In genomic region chr11:65885808-65886536, GRCh38 we compare ENCODE assay signal across 13 cellular contexts. TPM values are rescaled to one million over a fixed set of nuclear protein-coding genes. Genes with fewer than 3 reads are reported as not detected.
DNase-seq lines count a peak whose midpoint lies in the region; ATAC-seq and TF ChIP-seq lines count a peak whose summit lies in the region.
"Had no signal": no experiment of that assay in that cellular context is flagged by ENCODE, and none has a peak within 500 bp of the region (broad histone marks: within the 10 kb centered on the region; RNA-seq: fewer than 3 reads in every experiment).

No MANE protein-coding gene starts in this region.

- peak overlapping the region in 1 of 3 donors; percentile 60 for H3K27ac Mint-ChIP-seq in CD4-positive, CD25-positive, alpha-beta regulatory T cell
- H3K27ac Mint-ChIP-seq in activated T-helper 2 cell treated with anti-CD3 and anti-CD28 coated beads, Interferon-gamma antibody, Interleukin-2, Interleukin-4, amounts not matched to agents 10 μg/mL and 5 μg/mL and 100 μg/mL, durations not matched to agents 14 hours and 24 hours and 36 hours = no peak overlapping the region
- peak overlapping the region; percentile 72 to 95 for H3K27ac Mint-ChIP-seq in natural killer cell treated with Interleukin-12 subunit alpha and Interleukin-12 subunit beta and Interleukin-15 and Interleukin-18, amount 100 ng/mL, for 72 hours

- H3K4me3 ChIP-seq in CD4-positive, CD25-positive, alpha-beta regulatory T cell (ENCODE audit: low read depth, low read length) = no peak overlapping the region
- H3K4me3 ChIP-seq in HEK293 (ENCODE audit: low read depth, low read length) (no peak overlapping the region), WERI-Rb-1 (ENCODE audit: low read depth, low read length) (no peak overlapping the region)

- intact Hi-C loops in activated T-helper 2 cell treated with anti-CD3 and anti-CD28 coated beads, Interferon-gamma antibody, Interleukin-2, Interleukin-4, amounts not matched to agents 10 μg/mL and 5 μg/mL and 100 μg/mL, durations not matched to agents 14 hours and 24 hours and 36 hours (cut with micrococcal nuclease) = no loop called here

- H3K27me3 ChIP-seq in CD4-positive, CD25-positive, alpha-beta regulatory T cell (ENCODE audit: control insufficient read depth, insufficient read depth, low read length) = no peaks in the 10 kb centered on the region
- no peaks in the 10 kb centered on the region for H3K27me3 ChIP-seq in WERI-Rb-1 (ENCODE audit: insufficient read depth, low read depth, severe bottlenecking)

- CTCF ChIA-PET in HEK293 (lab: Yijun Ruan, JAX) = interaction anchor here (0.6 to 9.5 kb wide), 34 partner anchors 9 to 271 kb away, joined by 3 to 189 read pairs (median 8); partner anchors contain the start of genes CFL1, FOSL1, KAT5 and MUS81

- no peaks in the 10 kb centered on the region for H3K9me3 Mint-ChIP-seq in CD4-positive, CD25-positive, alpha-beta regulatory T cell
- no peaks in the 10 kb centered on the region for H3K9me3 Mint-ChIP-seq in activated T-helper 2 cell treated with anti-CD3 and anti-CD28 coated beads, Interferon-gamma antibody, Interleukin-2, Interleukin-4, amounts not matched to agents 10 μg/mL and 5 μg/mL and 100 μg/mL, durations not matched to agents 14 hours and 24 hours and 36 hours
- no peaks in the 10 kb centered on the region for H3K9me3 Mint-ChIP-seq in natural killer cell treated with Interleukin-12 subunit alpha and Interleukin-12 subunit beta and Interleukin-15 and Interleukin-18, amount 100 ng/mL, for 72 hours

- TF ChIP-seq CTCF in HEK293 (tag by site-specific recombination; IDR thresholded peaks at IDR 0.05) (no peak), WERI-Rb-1 (IDR thresholded peaks at IDR 0.05; ENCODE audit: low read depth, low read length) (no peak)

- no peaks in the 10 kb centered on the region for H3K9me3 ChIP-seq in CD4-positive, CD25-positive, alpha-beta regulatory T cell (ENCODE audit: control insufficient read depth in 2 of 2, low read length in 2 of 2)
- no peaks in the 10 kb centered on the region for H3K9me3 ChIP-seq in HEK293 (ENCODE audit: control insufficient read depth, insufficient read depth, low read depth, low read length)
- H3K9me3 ChIP-seq in WERI-Rb-1 (ENCODE audit: severe bottlenecking) = no peaks in the 10 kb centered on the region

- peaks cover 13 to 64% (median 43%) of the 10 kb centered on the region in 4 donors for H3K4me1 Mint-ChIP-seq in CD4-positive, CD25-positive, alpha-beta regulatory T cell
- peaks cover 36% of the 10 kb centered on the region for H3K4me1 Mint-ChIP-seq in activated T-helper 2 cell treated with anti-CD3 and anti-CD28 coated beads, Interferon-gamma antibody, Interleukin-2, Interleukin-4, amounts not matched to agents 10 μg/mL and 5 μg/mL and 100 μg/mL, durations not matched to agents 14 hours and 24 hours and 36 hours (ENCODE audit: low read depth)
- peaks cover 57 to 64% of the 10 kb centered on the region in 2 donors for H3K4me1 Mint-ChIP-seq in natural killer cell treated with Interleukin-12 subunit alpha and Interleukin-12 subunit beta and Interleukin-15 and Interleukin-18, amount 100 ng/mL, for 72 hours (ENCODE audit: low read depth in 2 of 2)

- peaks cover 19% of the 10 kb centered on the region for H3K36me3 ChIP-seq in CD4-positive, CD25-positive, alpha-beta regulatory T cell (ENCODE audit: control insufficient read depth, insufficient read depth, low read length)
- H3K36me3 ChIP-seq in HEK293 (ENCODE audit: control insufficient read depth in 2 of 2, insufficient read depth in 1 of 2, low read length in 2 of 2) (peaks cover 0 to 53% of the 10 kb centered on the region in 2 experiments; a peak in 2 of 3 replicates), WERI-Rb-1 (peaks cover 52% of the 10 kb centered on the region)

- H3K4me3 Mint-ChIP-seq in CD4-positive, CD25-positive, alpha-beta regulatory T cell = peak overlapping the region; percentile 76 to 94 (median 89)
- H3K4me3 Mint-ChIP-seq in activated T-helper 2 cell treated with anti-CD3 and anti-CD28 coated beads, Interferon-gamma antibody, Interleukin-2, Interleukin-4, amounts not matched to agents 10 μg/mL and 5 μg/mL and 100 μg/mL, durations not matched to agents 14 hours and 24 hours and 36 hours (ENCODE audit: low read depth) = peak overlapping the region; percentile 98
- peak overlapping the region; percentile 97 for H3K4me3 Mint-ChIP-seq in natural killer cell treated with Interleukin-12 subunit alpha and Interleukin-12 subunit beta and Interleukin-15 and Interleukin-18, amount 100 ng/mL, for 72 hours

- H3K27ac ChIP-seq in CD4-positive, CD25-positive, alpha-beta regulatory T cell (ENCODE audit: insufficient read depth, low read length, poor library complexity, severe bottlenecking) = no peak overlapping the region
- H3K27ac ChIP-seq in HEK293 (ENCODE audit: extremely low read depth, low read depth, low read length) (no peak overlapping the region), WERI-Rb-1 (no peak overlapping the region)

- no peak for ATAC-seq in CD4-positive, CD25-positive, alpha-beta regulatory T cell (ENCODE audit: low read depth in 2 of 2)
- ATAC-seq in natural killer cell treated with Interleukin-12 subunit alpha and Interleukin-12 subunit beta and Interleukin-15 and Interleukin-18, amount 100 ng/mL, for 72 hours = no peak

- DNase-seq in CD4-positive, CD25-positive, alpha-beta regulatory T cell = no peak
- no peak for DNase-seq in activated T-helper 2 cell treated with anti-CD3 and anti-CD28 coated beads, Interferon-gamma antibody, Interleukin-2, Interleukin-4, amounts not matched to agents 10 μg/mL and 5 μg/mL and 100 μg/mL, durations not matched to agents 14 hours and 24 hours and 36 hours (ENCODE audit: low spot score)
- no peak for DNase-seq in natural killer cell treated with Interleukin-12 subunit alpha and Interleukin-12 subunit beta and Interleukin-15 and Interleukin-18, amount 100 ng/mL, for 72 hours (ENCODE audit: low spot score)
- DNase-seq in WERI-Rb-1 (no peak), T-helper 9 cell (no peak), SK-N-DZ (ENCODE audit: low spot score) (no peak)
- DNase-seq: activated naive CD4-positive, alpha-beta T cell treated with anti-CD3 and anti-CD28 coated beads, Interleukin-2, amount 50 U/mL, for 16 hours; IMR-90; islet precursor cell; NCI-H1417 treated with DMSO at 0.1 percent for 48 hours; NCI-H226 had no signal

- H3K36me3 Mint-ChIP-seq in CD4-positive, CD25-positive, alpha-beta regulatory T cell = peaks cover 13% of the 10 kb centered on the region
- peaks cover 51% of the 10 kb centered on the region for H3K36me3 Mint-ChIP-seq in activated T-helper 2 cell treated with anti-CD3 and anti-CD28 coated beads, Interferon-gamma antibody, Interleukin-2, Interleukin-4, amounts not matched to agents 10 μg/mL and 5 μg/mL and 100 μg/mL, durations not matched to agents 14 hours and 24 hours and 36 hours (ENCODE audit: low read depth)
- peaks cover 7% of the 10 kb centered on the region for H3K36me3 Mint-ChIP-seq in natural killer cell treated with Interleukin-12 subunit alpha and Interleukin-12 subunit beta and Interleukin-15 and Interleukin-18, amount 100 ng/mL, for 72 hours

- POLR2A ChIA-PET in HEK293 (lab: Yijun Ruan, JAX) = interaction anchor here (2.0 to 6.1 kb wide), 4 partner anchors 26 to 166 kb away, joined by 5 to 121 read pairs (median 12); partner anchors contain the start of genes CFL1, MUS81 and RNASEH2C

- peaks cover 42% of the 10 kb centered on the region for H3K4me1 ChIP-seq in CD4-positive, CD25-positive, alpha-beta regulatory T cell (ENCODE audit: control insufficient read depth, insufficient read depth, low read length, poor library complexity, severe bottlenecking)
- H3K4me1 ChIP-seq in HEK293 (ENCODE audit: control insufficient read depth, insufficient read depth, low read length) = no peaks in the 10 kb centered on the region

- peaks cover 6% of the 10 kb centered on the region for H3K27me3 Mint-ChIP-seq in CD4-positive, CD25-positive, alpha-beta regulatory T cell
- H3K27me3 Mint-ChIP-seq in activated T-helper 2 cell treated with anti-CD3 and anti-CD28 coated beads, Interferon-gamma antibody, Interleukin-2, Interleukin-4, amounts not matched to agents 10 μg/mL and 5 μg/mL and 100 μg/mL, durations not matched to agents 14 hours and 24 hours and 36 hours (ENCODE audit: low read depth) = no peaks in the 10 kb centered on the region
- no peaks in the 10 kb centered on the region for H3K27me3 Mint-ChIP-seq in natural killer cell treated with Interleukin-12 subunit alpha and Interleukin-12 subunit beta and Interleukin-15 and Interleukin-18, amount 100 ng/mL, for 72 hours

RNA-seq across cellular contexts. Expression of gene FIBP, which starts 2.3 kb away (rescaled TPM):
- total RNA-seq in CD4-positive, CD25-positive, alpha-beta regulatory T cell = 29.8 TPM
- 10 to 100 TPM; 71.0 to 81.7 (median 72.7) TPM for polyA plus RNA-seq in CD4-positive, CD25-positive, alpha-beta regulatory T cell
- 95.4 and 99.8 TPM in 2 replicates for total RNA-seq in activated T-helper 2 cell treated with anti-CD3 and anti-CD28 coated beads, Interferon-gamma antibody, Interleukin-2, Interleukin-4, amounts not matched to agents 10 μg/mL and 5 μg/mL and 100 μg/mL, durations not matched to agents 14 hours and 24 hours and 36 hours
- total RNA-seq in natural killer cell treated with Interleukin-12 subunit alpha and Interleukin-12 subunit beta and Interleukin-15 and Interleukin-18, amount 100 ng/mL, for 72 hours = 100 to 1,000 TPM in 1 of 2 donors, 10 to 100 TPM in 1; 76.6 to 157 TPM
- 115 and 152 TPM in 2 replicates for polyA plus RNA-seq in SK-N-DZ (2014; cell fraction: cytosol; rRNA removed)
- 150 and 171 TPM in 2 replicates for polyA plus RNA-seq in SK-N-DZ (2014; cell fraction: nucleus; rRNA removed)

RNA-seq across cellular contexts. Expression of gene CCDC85B, which starts 4.5 kb away (rescaled TPM):
- 20.7 TPM for total RNA-seq in CD4-positive, CD25-positive, alpha-beta regulatory T cell
- 10 to 100 TPM; 58.7 to 74.0 (median 63.2) TPM for polyA plus RNA-seq in CD4-positive, CD25-positive, alpha-beta regulatory T cell
- total RNA-seq in activated T-helper 2 cell treated with anti-CD3 and anti-CD28 coated beads, Interferon-gamma antibody, Interleukin-2, Interleukin-4, amounts not matched to agents 10 μg/mL and 5 μg/mL and 100 μg/mL, durations not matched to agents 14 hours and 24 hours and 36 hours = 53.2 and 55.2 TPM in 2 replicates
- 10 to 100 TPM; 44.6 to 89.8 TPM for total RNA-seq in natural killer cell treated with Interleukin-12 subunit alpha and Interleukin-12 subunit beta and Interleukin-15 and Interleukin-18, amount 100 ng/mL, for 72 hours
- polyA plus RNA-seq in SK-N-DZ (2014; cell fraction: cytosol; rRNA removed) = 23.0 and 33.6 TPM in 2 replicates
- 25.6 and 28.1 TPM in 2 replicates for polyA plus RNA-seq in SK-N-DZ (2014; cell fraction: nucleus; rRNA removed)

RNA-seq across cellular contexts. Expression of gene CTSW, which starts 6.3 kb away (rescaled TPM):
- total RNA-seq in CD4-positive, CD25-positive, alpha-beta regulatory T cell = 12.4 TPM
- polyA plus RNA-seq in CD4-positive, CD25-positive, alpha-beta regulatory T cell = 10 to 100 TPM in 3 of 4 donors, 1 to 10 TPM in 1; 3.5 to 35.9 (median 16.9) TPM
- total RNA-seq in activated T-helper 2 cell treated with anti-CD3 and anti-CD28 coated beads, Interferon-gamma antibody, Interleukin-2, Interleukin-4, amounts not matched to agents 10 μg/mL and 5 μg/mL and 100 μg/mL, durations not matched to agents 14 hours and 24 hours and 36 hours = 10.0 and 10.3 TPM in 2 replicates
- total RNA-seq in natural killer cell treated with Interleukin-12 subunit alpha and Interleukin-12 subunit beta and Interleukin-15 and Interleukin-18, amount 100 ng/mL, for 72 hours = 100 to 1,000 TPM; 124 to 886 TPM
- not detected in 2 replicates for polyA plus RNA-seq in SK-N-DZ (2014; cell fraction: cytosol; rRNA removed)
- polyA plus RNA-seq in SK-N-DZ (2014; cell fraction: nucleus; rRNA removed) = not detected in 2 replicates

RNA-seq across cellular contexts. Expression of gene EFEMP2, which starts 13.4 kb away (rescaled TPM):
- total RNA-seq in CD4-positive, CD25-positive, alpha-beta regulatory T cell = 5.8 TPM
- under 1 TPM; 0.21 to 0.36 (median 0.29) TPM for polyA plus RNA-seq in CD4-positive, CD25-positive, alpha-beta regulatory T cell
- 8.8 and 9.2 TPM in 2 replicates for total RNA-seq in activated T-helper 2 cell treated with anti-CD3 and anti-CD28 coated beads, Interferon-gamma antibody, Interleukin-2, Interleukin-4, amounts not matched to agents 10 μg/mL and 5 μg/mL and 100 μg/mL, durations not matched to agents 14 hours and 24 hours and 36 hours
- total RNA-seq in natural killer cell treated with Interleukin-12 subunit alpha and Interleukin-12 subunit beta and Interleukin-15 and Interleukin-18, amount 100 ng/mL, for 72 hours = 10 to 100 TPM in 1 of 2 donors, 1 to 10 TPM in 1; 7.5 to 10.6 TPM
- 14.0 and 14.9 TPM in 2 replicates for polyA plus RNA-seq in SK-N-DZ (2014; cell fraction: cytosol; rRNA removed)
- 46.4 and 59.5 TPM in 2 replicates for polyA plus RNA-seq in SK-N-DZ (2014; cell fraction: nucleus; rRNA removed)

RNA-seq across cellular contexts. Expression of gene FOSL1, which starts 14.2 kb away (rescaled TPM):
- total RNA-seq in CD4-positive, CD25-positive, alpha-beta regulatory T cell = 2.7 TPM
- not detected for polyA plus RNA-seq in CD4-positive, CD25-positive, alpha-beta regulatory T cell
- total RNA-seq in activated T-helper 2 cell treated with anti-CD3 and anti-CD28 coated beads, Interferon-gamma antibody, Interleukin-2, Interleukin-4, amounts not matched to agents 10 μg/mL and 5 μg/mL and 100 μg/mL, durations not matched to agents 14 hours and 24 hours and 36 hours = 24.0 and 25.9 TPM in 2 replicates
- total RNA-seq in natural killer cell treated with Interleukin-12 subunit alpha and Interleukin-12 subunit beta and Interleukin-15 and Interleukin-18, amount 100 ng/mL, for 72 hours = 10 to 100 TPM in 1 of 2 donors, 1 to 10 TPM in 1; 7.9 to 18.1 TPM
- polyA plus RNA-seq in SK-N-DZ (2014; cell fraction: cytosol; rRNA removed) = not detected in 2 replicates
- not detected in 2 replicates for polyA plus RNA-seq in SK-N-DZ (2014; cell fraction: nucleus; rRNA removed)
- total RNA-seq: urinary bladder had no signal
